Comparison of ENCODE assay signal across 19 cellular contexts in genomic region chr2:99651930-99652670, GRCh38.
DNase-seq lines count a peak whose midpoint lies in the region; ATAC-seq and TF ChIP-seq lines count a peak whose summit lies in the region.
"Had no signal": no experiment of that assay in that cellular context is flagged by ENCODE, and none has a peak within 500 bp of the region (broad histone marks: within the 10 kb centered on the region; RNA-seq: fewer than 3 reads in every experiment).

No MANE protein-coding gene starts in this region.

- no peaks in the 10 kb centered on the region for H4K20me1 ChIP-seq in hepatocyte (ENCODE audit: insufficient read depth, poor library complexity, severe bottlenecking)

- no peak for TF ChIP-seq POLR2A in breast epithelium (IDR thresholded peaks at IDR 0.05)

- H3K4me1 Mint-ChIP-seq in MCF 10A (ENCODE audit: insufficient read depth, unreplicated experiment): peaks cover 14% of the 10 kb centered on the region
- H3K4me1 Mint-ChIP-seq in activated T-helper 17 cell treated with anti-CD3 and anti-CD28 coated beads, Interleukin-2, amount 50 U/mL, for 72 hours: no peaks in the 10 kb centered on the region
- H3K4me1 Mint-ChIP-seq in stimulated activated effector memory CD8-positive, alpha-beta T cell treated with anti-CD3 and anti-CD28 coated beads, Interleukin-12 subunit alpha, Interleukin-12 subunit beta, amount 100 ng/mL, for 72 hours: no peaks in the 10 kb centered on the region

- H3K27me3 ChIP-seq in breast epithelium (no peaks in the 10 kb centered on the region), adipocyte (replicated peaks; ENCODE audit: control insufficient read depth, insufficient read depth, low read length) (peaks cover 5% of the 10 kb centered on the region), hepatocyte (no peaks in the 10 kb centered on the region)
- H3K27me3 ChIP-seq: body of pancreas, gastrocnemius medialis, transverse colon had no signal

- H3K4me1 ChIP-seq in breast epithelium (peaks cover 0 to 3% of the 10 kb centered on the region in 2 donors), adipocyte (ENCODE audit: control insufficient read depth, insufficient read depth, low read length) (peaks cover 36% of the 10 kb centered on the region), hepatocyte (ENCODE audit: insufficient read depth) (peaks cover 11% of the 10 kb centered on the region)
- H3K4me1 ChIP-seq: body of pancreas had no signal

- intact Hi-C loops in MCF 10A (cut with micrococcal nuclease): no loop called here
- intact Hi-C loops in breast epithelium (cut with DNase I; ENCODE audit: low total_unique reads): no loop called here

- no peaks in the 10 kb centered on the region for H3K36me3 Mint-ChIP-seq in MCF 10A (ENCODE audit: insufficient read depth, unreplicated experiment)
- H3K36me3 Mint-ChIP-seq in activated T-helper 17 cell treated with anti-CD3 and anti-CD28 coated beads, Interleukin-2, amount 50 U/mL, for 72 hours (ENCODE audit: low read depth): no peaks in the 10 kb centered on the region
- H3K36me3 Mint-ChIP-seq in stimulated activated effector memory CD8-positive, alpha-beta T cell treated with anti-CD3 and anti-CD28 coated beads, Interleukin-12 subunit alpha, Interleukin-12 subunit beta, amount 100 ng/mL, for 72 hours: no peaks in the 10 kb centered on the region

- CTCF ChIA-PET in MCF 10A (lab: Yijun Ruan, JAX): no interaction called here

- no peak overlapping the region for H3K27ac ChIP-seq in breast epithelium
- no peak overlapping the region for H3K27ac ChIP-seq in hepatocyte
- H3K27ac ChIP-seq: body of pancreas, gastrocnemius medialis, transverse colon had no signal

- no peaks in the 10 kb centered on the region for H3K79me2 ChIP-seq in hepatocyte

- POLR2A ChIA-PET in MCF 10A (lab: Yijun Ruan, JAX): no interaction called here

- H3K9me3 ChIP-seq in breast epithelium: no peaks in the 10 kb centered on the region
- H3K9me3 ChIP-seq in adipocyte (ENCODE audit: control insufficient read depth, low read length): no peaks in the 10 kb centered on the region
- no peaks in the 10 kb centered on the region for H3K9me3 ChIP-seq in hepatocyte (ENCODE audit: low read depth)
- H3K9me3 ChIP-seq: body of pancreas, gastrocnemius medialis, transverse colon had no signal

- TF ChIP-seq CTCF in MCF 10A (IDR thresholded peaks at IDR 0.05; ENCODE audit: unreplicated experiment) (no peak), breast epithelium (IDR thresholded peaks at IDR 0.05) (no peak), hepatocyte (IDR thresholded peaks at IDR 0.05; ENCODE audit: poor library complexity) (no peak)

- DNase-seq in MCF 10A (ENCODE audit: unreplicated experiment) (peak; percentile 25), breast epithelium (ENCODE audit: low spot score in 2 of 2) (no peak), adipocyte (ENCODE audit: low read depth) (peak; percentile 56), kidney tubule cell (ENCODE audit: low spot score) (peak; percentile 69), hepatocyte (ENCODE audit: low spot score) (no peak)
- no peak for DNase-seq in stimulated activated effector memory CD8-positive, alpha-beta T cell treated with anti-CD3 and anti-CD28 coated beads, Interleukin-12 subunit alpha, Interleukin-12 subunit beta, amount 100 ng/mL, for 72 hours (ENCODE audit: low spot score in 2 of 2)
- no peak for DNase-seq in activated effector memory CD4-positive, alpha-beta T cell treated with Interleukin-2 at 50 U/mL for 16 hours
- DNase-seq: 8988T; activated gamma-delta T cell treated with Interleukin-2 at 50 U/mL for 16 hours; body of pancreas; effector CD4-positive, alpha-beta T cell; gastrocnemius medialis; kidney; NCI-H1105; retina; stimulated activated CD4-positive, alpha-beta T cell treated with anti-CD3 and anti-CD28 coated beads, Interleukin-1b, Interleukin-23, amount 100 ng/mL, for 48 hours; transverse colon had no signal

- H3K27ac Mint-ChIP-seq in MCF 10A (ENCODE audit: low read depth, unreplicated experiment): no peak overlapping the region
- H3K27ac Mint-ChIP-seq in activated T-helper 17 cell treated with anti-CD3 and anti-CD28 coated beads, Interleukin-2, amount 50 U/mL, for 72 hours: no peak overlapping the region
- no peak overlapping the region for H3K27ac Mint-ChIP-seq in stimulated activated effector memory CD8-positive, alpha-beta T cell treated with anti-CD3 and anti-CD28 coated beads, Interleukin-12 subunit alpha, Interleukin-12 subunit beta, amount 100 ng/mL, for 72 hours

- no peak overlapping the region for H3K4me2 ChIP-seq in hepatocyte

- peaks cover 7% of the 10 kb centered on the region for H3K9me3 Mint-ChIP-seq in MCF 10A (ENCODE audit: unreplicated experiment)
- peaks cover 4% of the 10 kb centered on the region for H3K9me3 Mint-ChIP-seq in activated T-helper 17 cell treated with anti-CD3 and anti-CD28 coated beads, Interleukin-2, amount 50 U/mL, for 72 hours
- H3K9me3 Mint-ChIP-seq in stimulated activated effector memory CD8-positive, alpha-beta T cell treated with anti-CD3 and anti-CD28 coated beads, Interleukin-12 subunit alpha, Interleukin-12 subunit beta, amount 100 ng/mL, for 72 hours: no peaks in the 10 kb centered on the region

- no peak overlapping the region for H2AFZ ChIP-seq in hepatocyte

- WGBS in hepatocyte (ENCODE audit: low lambda C conversion rate, missing lambda C conversion rate): 82% methylated on average over 9 of the region's 9 CpGs

- no peak for ATAC-seq in activated T-helper 17 cell treated with anti-CD3 and anti-CD28 coated beads, Interleukin-2, amount 50 U/mL, for 72 hours (replicated peaks)
- no peak for ATAC-seq in stimulated activated effector memory CD8-positive, alpha-beta T cell treated with anti-CD3 and anti-CD28 coated beads, Interleukin-12 subunit alpha, Interleukin-12 subunit beta, amount 100 ng/mL, for 72 hours
- ATAC-seq: body of pancreas, gastrocnemius medialis, K562 had no signal

- H3K9me2 ChIP-seq in hepatocyte (replicated peaks; ENCODE audit: insufficient read depth): no peaks in the 10 kb centered on the region

- H3K9ac ChIP-seq in adipocyte (ENCODE audit: low read length): no peak overlapping the region

- no peak overlapping the region for H3K4me3 Mint-ChIP-seq in MCF 10A (ENCODE audit: unreplicated experiment)
- H3K4me3 Mint-ChIP-seq in activated T-helper 17 cell treated with anti-CD3 and anti-CD28 coated beads, Interleukin-2, amount 50 U/mL, for 72 hours: no peak overlapping the region
- no peak overlapping the region for H3K4me3 Mint-ChIP-seq in stimulated activated effector memory CD8-positive, alpha-beta T cell treated with anti-CD3 and anti-CD28 coated beads, Interleukin-12 subunit alpha, Interleukin-12 subunit beta, amount 100 ng/mL, for 72 hours

- H3K4me3 ChIP-seq in breast epithelium (no peak overlapping the region), adipocyte (ENCODE audit: low read length) (no peak overlapping the region), hepatocyte (no peak overlapping the region)
- H3K4me3 ChIP-seq: body of pancreas, gastrocnemius medialis, K562, transverse colon had no signal

- no peaks in the 10 kb centered on the region for H3K36me3 ChIP-seq in breast epithelium
- no peaks in the 10 kb centered on the region for H3K36me3 ChIP-seq in adipocyte (ENCODE audit: control insufficient read depth, insufficient read depth, low read length, severe bottlenecking)
- H3K36me3 ChIP-seq in hepatocyte (replicated peaks; ENCODE audit: insufficient read depth, low read depth): no peaks in the 10 kb centered on the region
- H3K36me3 ChIP-seq: gastrocnemius medialis, transverse colon had no signal

- no TSS peak for BruUV-seq in MCF 10A (replicated peaks; lab: Mats Ljungman, UMichigan)

- peaks cover 11% of the 10 kb centered on the region for H3K27me3 Mint-ChIP-seq in MCF 10A (ENCODE audit: insufficient read depth, unreplicated experiment)
- H3K27me3 Mint-ChIP-seq in activated T-helper 17 cell treated with anti-CD3 and anti-CD28 coated beads, Interleukin-2, amount 50 U/mL, for 72 hours: peaks cover 3% of the 10 kb centered on the region

Comparison
In these comparisons a context has a peak if more than half of its experiments do, and no peak if none do; other contexts are left out.
1. DNase-seq: peak in MCF 10A (single experiment), adipocyte (single experiment) and kidney tubule cell (single experiment); none in breast epithelium (0 of 2), stimulated activated effector memory CD8-positive, alpha-beta T cell treated with anti-CD3 and anti-CD28 coated beads, Interleukin-12 subunit alpha, Interleukin-12 subunit beta, amount 100 ng/mL, for 72 hours (0 of 2), activated effector memory CD4-positive, alpha-beta T cell treated with Interleukin-2 at 50 U/mL for 16 hours (single experiment) and hepatocyte (single experiment).